In the genomic region with DNA sequence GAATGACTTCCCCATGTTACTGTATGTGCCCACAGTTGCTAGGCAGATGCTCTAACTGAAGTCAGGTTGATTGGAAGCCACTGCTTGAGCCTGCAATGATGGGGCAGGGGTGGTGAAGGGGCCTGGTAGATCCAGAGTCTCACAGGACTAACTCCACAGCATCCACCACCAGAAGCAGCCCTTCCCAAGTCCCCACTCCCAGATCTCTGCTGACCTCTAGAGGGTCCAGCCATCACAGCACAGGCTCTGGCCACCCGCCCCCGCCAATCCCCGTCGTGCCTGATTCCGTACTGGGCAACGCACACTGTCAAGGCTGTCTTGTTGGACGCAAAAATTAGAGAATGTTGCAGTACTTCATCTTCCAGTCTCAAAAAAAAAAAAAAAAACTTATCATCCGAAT, we compare ENCODE assay signal across 8 cellular contexts.
DNase-seq lines count a peak whose midpoint lies in the region; ATAC-seq and TF ChIP-seq lines count a peak whose summit lies in the region.
"Had no signal": no experiment of that assay in that cellular context is flagged by ENCODE, and none has a peak within 500 bp of the region (broad histone marks: within the 10 kb centered on the region; RNA-seq: fewer than 3 reads in every experiment).

No MANE protein-coding gene starts in this region.

- H4K20me1 ChIP-seq in fibroblast of lung (ENCODE audit: control insufficient read depth, extremely low read depth, insufficient read depth, low read length) (no peaks in the 10 kb centered on the region), osteoblast (ENCODE audit: insufficient read depth, low read length) (no peaks in the 10 kb centered on the region)

- intact Hi-C loops in Panc1 (cut with micrococcal nuclease; ENCODE audit: unreplicated experiment), result no loop called here

- in situ Hi-C loops in GM13977 (cut with MboI; ENCODE audit: low pct_unique_long_range_greater_than_20kb, low sequenced_read_pairs, unreplicated experiment) (loop anchor here (25.0 kb wide), 1 partner anchor 130 kb away; no protein-coding TSS in a partner anchor), Panc1 (cut with HindIII; ENCODE audit: low pct_unique_long_range_greater_than_20kb, low sequenced_read_pairs) (no loop called here), GM13976 (cut with MboI; ENCODE audit: low sequenced_read_pairs, unreplicated experiment) (loop anchor here (10.0 kb wide), 1 partner anchor 462 kb away; no protein-coding TSS in a partner anchor)

- CTCF ChIA-PET in Panc1 (lab: Charles Lee), result no interaction called here

- H2AFZ ChIP-seq in fibroblast of lung (ENCODE audit: low read length) (no peak overlapping the region), osteoblast (ENCODE audit: low read length) (no peak overlapping the region)

- no peak overlapping the region for H3K4me3 ChIP-seq in Panc1 (ENCODE audit: low read depth in 2 of 2, low read length in 2 of 2)
- H3K4me3 ChIP-seq in fibroblast of lung (replicated peaks in 1 of 4; ENCODE audit: control extremely low read depth in 1 of 4, insufficient read depth in 1 of 4, low read depth in 3 of 4, low read length in 4 of 4), result no peak overlapping the region
- H3K4me3 ChIP-seq in osteoblast (ENCODE audit: insufficient read depth, low read length), result no peak overlapping the region

- H3K36me3 ChIP-seq in Panc1 (ENCODE audit: control insufficient read depth, insufficient read depth, low read length), result no peaks in the 10 kb centered on the region
- H3K36me3 ChIP-seq in fibroblast of lung (ENCODE audit: control insufficient read depth, insufficient read depth, low read length), result no peaks in the 10 kb centered on the region
- H3K36me3 ChIP-seq in osteoblast (ENCODE audit: insufficient read depth, low read length), result no peaks in the 10 kb centered on the region

- H3K4me1 ChIP-seq in Panc1 (ENCODE audit: control insufficient read depth, insufficient read depth, low read length) (no peaks in the 10 kb centered on the region), fibroblast of lung (ENCODE audit: control insufficient read depth, extremely low read depth, insufficient read depth, low read length) (peaks cover 2% of the 10 kb centered on the region), osteoblast (ENCODE audit: insufficient read depth, low read length) (peaks cover 4% of the 10 kb centered on the region)

- no peak overlapping the region for H3K4me2 ChIP-seq in fibroblast of lung (ENCODE audit: extremely low read depth, insufficient read depth, low read length)
- no peak overlapping the region for H3K4me2 ChIP-seq in osteoblast (ENCODE audit: insufficient read depth, low read length)

- H3K27me3 ChIP-seq in Panc1 (ENCODE audit: control insufficient read depth, insufficient read depth, low read length) (peaks cover 13% of the 10 kb centered on the region), fibroblast of lung (ENCODE audit: control insufficient read depth, insufficient read depth, low read length) (no peaks in the 10 kb centered on the region), osteoblast (ENCODE audit: insufficient read depth, low read length) (peaks cover 16% of the 10 kb centered on the region)

- H3K27ac ChIP-seq in Panc1 (ENCODE audit: low read length) (no peak overlapping the region), fibroblast of lung (ENCODE audit: insufficient read depth, low read length) (no peak overlapping the region), osteoblast (ENCODE audit: low read depth, low read length) (no peak overlapping the region)

- POLR2A ChIA-PET in Panc1 (lab: Charles Lee), result no interaction called here

- ATAC-seq in Panc1 (peak; percentile 64), GM21576 (IDR thresholded peaks at IDR 0.05; ENCODE audit: unreplicated experiment) (no peak)

- H3K79me2 ChIP-seq in fibroblast of lung (ENCODE audit: control insufficient read depth, insufficient read depth, low read length), result no peaks in the 10 kb centered on the region
- no peaks in the 10 kb centered on the region for H3K79me2 ChIP-seq in osteoblast (ENCODE audit: insufficient read depth, low read length)

- no peaks in the 10 kb centered on the region for H3K9me3 ChIP-seq in Panc1 (ENCODE audit: control insufficient read depth, insufficient read depth, low read depth, low read length)
- H3K9me3 ChIP-seq in fibroblast of lung (ENCODE audit: control insufficient read depth, insufficient read depth, low read depth, low read length), result no peaks in the 10 kb centered on the region
- H3K9me3 ChIP-seq in osteoblast (ENCODE audit: low read depth, low read length), result no peaks in the 10 kb centered on the region

- TF ChIP-seq CTCF in GM13977 (IDR thresholded peaks at IDR 0.05; ENCODE audit: extremely low read depth, insufficient read depth, missing control alignments) (peak; percentile 11), Panc1 (IDR thresholded peaks at IDR 0.05) (peak; percentile 66), fibroblast of lung (conservative IDR thresholded peaks at IDR 0.05 in 1 of 2, IDR thresholded peaks at IDR 0.05 in 1 of 2; ENCODE audit: low read depth in 1 of 2, low read length in 2 of 2) (peak in 1 of 2 donors; percentile 26), osteoblast (IDR thresholded peaks at IDR 0.05; ENCODE audit: extremely low read depth, low read depth, low read length) (peak; percentile 54), GM13976 (IDR thresholded peaks at IDR 0.05; ENCODE audit: borderline replicate concordance, control extremely low read depth, extremely low read depth, insufficient read depth, missing control alignments) (no peak)

- H3K9ac ChIP-seq in fibroblast of lung (ENCODE audit: insufficient read depth, low read length), result no peak overlapping the region

- no peak for DNase-seq in GM13977 (ENCODE audit: low spot score)
- no peak for DNase-seq in Panc1 (ENCODE audit: low read depth, low spot score)
- peak; percentile 1 to 25 for DNase-seq in fibroblast of lung (ENCODE audit: low read depth in 2 of 2)
- no peak for DNase-seq in osteoblast (ENCODE audit: insufficient read length, low spot score, missing footprints)
- no peak for DNase-seq in KG1 (lab: John Stamatoyannopoulos, UW)
- no peak for DNase-seq in GM13976 (ENCODE audit: low spot score)
- DNase-seq: activated gamma-delta T cell treated with Interleukin-2 at 50 U/mL for 16 hours had no signal

- no TSS peak for BruUV-seq in Panc1 (replicated peaks; lab: Mats Ljungman, UMichigan)

Comparison
In these comparisons a context has a peak if more than half of its experiments do, and no peak if none do; other contexts are left out.
1. DNase-seq: peak in fibroblast of lung (2 of 2); none in GM13977 (single experiment), Panc1 (single experiment), osteoblast (single experiment), KG1 (single experiment) and GM13976 (single experiment).